30 cellular contexts compared by ENCODE assay signal in the genomic region with DNA sequence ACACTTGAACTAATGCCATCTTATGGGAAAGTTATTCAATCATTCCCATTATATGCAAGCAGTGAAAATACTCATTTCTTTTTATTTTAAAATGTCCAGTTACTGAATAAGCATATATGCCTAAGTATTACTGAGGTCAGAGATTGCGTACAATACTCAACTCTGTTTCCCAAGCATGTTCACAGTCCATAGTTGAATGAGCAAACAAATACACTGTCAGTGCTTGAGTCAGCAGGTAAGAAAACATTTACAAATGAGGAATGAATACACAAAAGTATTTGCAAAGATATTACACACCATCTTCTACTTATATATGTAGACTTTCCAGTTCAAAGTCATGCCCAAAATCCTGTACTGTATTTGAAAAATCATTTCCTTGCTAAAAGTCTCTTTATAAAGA.
A peak's percentile ranks its signal among the peaks of the same experiment; 100 is the strongest.
DNase-seq lines count a peak whose midpoint lies in the region; ATAC-seq and TF ChIP-seq lines count a peak whose summit lies in the region.
"Had no signal": no experiment of that assay in that cellular context is flagged by ENCODE, and none has a peak within 500 bp of the region (broad histone marks: within the 10 kb centered on the region; RNA-seq: fewer than 3 reads in every experiment).

No MANE protein-coding gene starts in this region.

- H3K4me3 ChIP-seq in choroid plexus epithelial cell (ENCODE audit: low read depth, low read length) (no peak overlapping the region), thyroid gland (replicated peaks in 1 of 3) (no peak overlapping the region)
- H3K4me3 ChIP-seq: coronary artery, neural progenitor cell, pancreas, smooth muscle cell, testis had no signal

- no peaks in the 10 kb centered on the region for H3K36me3 ChIP-seq in thyroid gland
- H3K36me3 ChIP-seq: neural progenitor cell, pancreas had no signal

- no peak for TF ChIP-seq POLR2A in thyroid gland (IDR thresholded peaks at IDR 0.05)

- peaks cover 54 to 57% of the 10 kb centered on the region in 2 donors for H3K4me1 ChIP-seq in thyroid gland
- H3K4me1 ChIP-seq: pancreas had no signal

- TF ChIP-seq CTCF in choroid plexus epithelial cell (conservative IDR thresholded peaks at IDR 0.05; ENCODE audit: low read depth, low read length), result no peak
- TF ChIP-seq CTCF in thyroid gland (IDR thresholded peaks at IDR 0.05), result no peak

- 54 to 62% methylated on average over 1 of the region's 1 CpG for WGBS in thyroid gland, 2 donors

- H3K27ac ChIP-seq in thyroid gland, result peak overlapping the region; percentile 53 to 91 (median 85)
- H3K27ac ChIP-seq: coronary artery, foreskin keratinocyte, HL-60, KMS-11, neural progenitor cell, pancreas, testis had no signal

- H3K27me3 ChIP-seq in thyroid gland, result no peaks in the 10 kb centered on the region
- H3K27me3 ChIP-seq: foreskin keratinocyte, neural progenitor cell, pancreas, testis had no signal

- no peaks in the 10 kb centered on the region for H3K9me3 ChIP-seq in thyroid gland
- H3K9me3 ChIP-seq: pancreas, testis had no signal

- intact Hi-C loops in thyroid gland (cut with DNase I), result no loop called here

- ATAC-seq in left lobe of liver (peak; percentile 97), GM21529 (IDR thresholded peaks at IDR 0.05; ENCODE audit: unreplicated experiment) (no peak)
- ATAC-seq: effector memory CD8-positive, alpha-beta T cell; left cardiac atrium had no signal

- DNase-seq in SIG-M5 treated with dmso at 0.1 percent for 504 hours (lab: John Stamatoyannopoulos, UW; ENCODE audit: unreplicated experiment) (peak; percentile 62), SIG-M5 (lab: John Stamatoyannopoulos, UW) (no peak), choroid plexus epithelial cell (ENCODE audit: low read depth) (peak; percentile 33), left lobe of liver (ENCODE audit: low spot score) (no peak), thyroid gland (no peak), cortex of kidney (lab: John Stamatoyannopoulos, UW) (no peak), GM19238 (ENCODE audit: insufficient read length, low spot score) (no peak)
- DNase-seq: activated CD4-positive, alpha-beta T cell treated with anti-CD3 and anti-CD28 coated beads for 48 hours; activated CD8-positive, alpha-beta memory T cell treated with anti-CD3 and anti-CD28 coated beads for 24 hours; activated T-cell treated with anti-CD3 and anti-CD28 coated beads for 4 hours; aorta; Calu3; DND-41; effector memory CD8-positive, alpha-beta T cell; head of caudate nucleus; left cardiac atrium; NCI-H1930; NCI-H526; NK-92 treated with Interleukin-12 subunit alpha and Interleukin-12 subunit beta, amount 100 ng/mL, for 24 hours; pancreas; SHP77; stimulated activated naive CD4-positive, alpha-beta T cell treated with Interleukin-2 at 50 U/mL for 16 hours; testis had no signal

Comparison
In these comparisons a context has a peak if more than half of its experiments do, and no peak if none do; other contexts are left out.
1. DNase-seq: peak in SIG-M5 treated with dmso at 0.1 percent for 504 hours (single experiment) and choroid plexus epithelial cell (single experiment); none in SIG-M5 (single experiment), left lobe of liver (single experiment), thyroid gland (0 of 2), cortex of kidney (single experiment) and GM19238 (single experiment).